ENCODE assay signal across 21 cellular contexts in the genomic region with DNA sequence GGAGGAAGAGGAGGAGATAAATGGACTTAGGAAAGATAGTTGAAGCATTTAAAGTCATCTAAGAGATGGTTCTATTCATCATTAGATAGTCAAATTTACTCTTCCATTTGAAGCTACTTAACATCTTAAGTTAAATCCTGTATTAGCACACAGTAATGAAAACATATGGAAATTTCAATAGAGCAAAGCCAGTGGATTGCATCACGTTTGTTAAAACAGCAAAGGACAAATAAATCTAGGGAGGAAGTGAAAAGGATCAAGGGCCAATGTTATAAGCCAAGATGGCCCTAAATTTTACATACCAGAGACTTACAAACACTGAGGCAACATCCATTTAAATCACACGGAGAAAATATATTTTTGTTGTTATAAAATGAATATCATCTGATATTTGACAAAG.
DNase-seq lines count a peak whose midpoint lies in the region; ATAC-seq and TF ChIP-seq lines count a peak whose summit lies in the region.
"Had no signal": no experiment of that assay in that cellular context is flagged by ENCODE, and none has a peak within 500 bp of the region (broad histone marks: within the 10 kb centered on the region; RNA-seq: fewer than 3 reads in every experiment).

No MANE protein-coding gene starts in this region.

- no peak overlapping the region for H2AK5ac ChIP-seq in IMR-90 (ENCODE audit: low read depth, low read length)

- no peak overlapping the region for H2BK120ac ChIP-seq in IMR-90 (ENCODE audit: low read depth, low read length)

- no peak for DNase-seq in activated naive CD4-positive, alpha-beta T cell treated with Interleukin-2 at 50 U/mL for 16 hours
- DNase-seq in IMR-90 (no peak), fibroblast of mammary gland (ENCODE audit: low read depth) (peak; percentile 34), RWPE1 (ENCODE audit: low spot score) (no peak)
- DNase-seq: 8988T; Caco-2; CD4-positive, CD25-positive, alpha-beta regulatory T cell; DND-41; GOT3; Kasumi-1; NCI-H1417; NCI-H187; NCI-H446; NCI-H526; PC-3; SHP77 had no signal

- no peak overlapping the region for H4K5ac ChIP-seq in IMR-90 (ENCODE audit: low read depth, low read length)

- peaks cover 4% of the 10 kb centered on the region for H3K4me1 ChIP-seq in IMR-90 (ENCODE audit: control insufficient read depth, insufficient read depth, low read length)
- H3K4me1 ChIP-seq: Caco-2 had no signal

- no peak overlapping the region; the same call in 1 of the 2 replicates for H3K14ac ChIP-seq in IMR-90 (replicated peaks; ENCODE audit: low read depth, low read length)

- H3K9me3 Mint-ChIP-seq in activated naive CD4-positive, alpha-beta T cell treated with anti-CD3 and anti-CD28 coated beads, Interleukin-2, amount 50 U/mL, for 24 hours, result no peaks in the 10 kb centered on the region

- in situ Hi-C loops in IMR-90 (cut with MboI; ENCODE audit: low sequenced_read_pairs), result no loop called here

- no CpG with 5 or more reads among the region's 2 CpGs for WGBS in IMR-90 (ENCODE audit: extremely low coverage in 2 of 2, insufficient read length in 1 of 2), 2 experiments

- peak overlapping the region; percentile 42 for H3K27ac Mint-ChIP-seq in activated naive CD4-positive, alpha-beta T cell treated with anti-CD3 and anti-CD28 coated beads, Interleukin-2, amount 50 U/mL, for 24 hours

- dilution Hi-C loops in IMR-90 (cut with HindIII; ENCODE audit: low sequenced_read_pairs, unreplicated experiment), result no loop called here

- no peak overlapping the region; a peak in 1 of 4 replicates for H4K8ac ChIP-seq in IMR-90 (ENCODE audit: low read depth in 2 of 2, low read length in 2 of 2)

- H3K4me1 Mint-ChIP-seq in activated naive CD4-positive, alpha-beta T cell treated with anti-CD3 and anti-CD28 coated beads, Interleukin-2, amount 50 U/mL, for 24 hours, result peaks cover 58% of the 10 kb centered on the region

- H3K9ac ChIP-seq in IMR-90 (ENCODE audit: low read depth, low read length), result no peak overlapping the region

- no peak overlapping the region for H2BK15ac ChIP-seq in IMR-90 (ENCODE audit: low read depth, low read length)

- no peaks in the 10 kb centered on the region for H3K9me3 ChIP-seq in IMR-90 (ENCODE audit: control insufficient read depth, insufficient read depth, low read length)
- H3K9me3 ChIP-seq: Caco-2 had no signal

- no peaks in the 10 kb centered on the region for H3K79me1 ChIP-seq in IMR-90 (ENCODE audit: low read depth in 1 of 2, low read length in 2 of 2)

- H3K56ac ChIP-seq in IMR-90 (ENCODE audit: extremely low read depth, insufficient read depth, low read length), result no peak overlapping the region

- POLR2A ChIA-PET in IMR-90 (lab: Charles Lee; ENCODE audit: unreplicated experiment), result no interaction called here
- POLR2A ChIA-PET in RWPE1 (lab: Yijun Ruan, JAX; ENCODE audit: low non-redundant PET), result no interaction called here

- no peak overlapping the region for H3K4me3 Mint-ChIP-seq in activated naive CD4-positive, alpha-beta T cell treated with anti-CD3 and anti-CD28 coated beads, Interleukin-2, amount 50 U/mL, for 24 hours
- H3K4me3 Mint-ChIP-seq: CD4-positive, CD25-positive, alpha-beta regulatory T cell had no signal

- H3K27me3 ChIP-seq in IMR-90 (ENCODE audit: control insufficient read depth, insufficient read depth, low read length), result no peaks in the 10 kb centered on the region

- CTCF ChIA-PET in IMR-90 (lab: Yijun Ruan, JAX) (no interaction called here), RWPE1 (lab: Yijun Ruan, JAX) (interaction anchor here (0.7 kb wide), 1 partner anchor 169 kb away, joined by 4 read pairs; no protein-coding TSS in a partner anchor)

- H3K9me1 ChIP-seq in IMR-90 (ENCODE audit: insufficient read depth, low read length), result peaks cover 3% of the 10 kb centered on the region

- H3K18ac ChIP-seq in IMR-90 (ENCODE audit: low read depth, low read length), result no peak overlapping the region

- no peak overlapping the region for H2BK20ac ChIP-seq in IMR-90 (ENCODE audit: low read depth, low read length)

- peaks cover 34% of the 10 kb centered on the region for H3K36me3 Mint-ChIP-seq in activated naive CD4-positive, alpha-beta T cell treated with anti-CD3 and anti-CD28 coated beads, Interleukin-2, amount 50 U/mL, for 24 hours

- no peak overlapping the region for H3K4me2 ChIP-seq in IMR-90 (ENCODE audit: low read depth, low read length)

- H2AFZ ChIP-seq in IMR-90 (replicated peaks; ENCODE audit: low read length, poor library complexity), result no peak overlapping the region

- ATAC-seq in IMR-90 (ENCODE audit: low read depth) (no peak; the same call in 1 of the 2 replicates), GM18868 (IDR thresholded peaks at IDR 0.05; ENCODE audit: unreplicated experiment) (no peak), HG02678 (IDR thresholded peaks at IDR 0.05; ENCODE audit: unreplicated experiment) (no peak)
- ATAC-seq: HCT116, PC-3 had no signal

- H3K23ac ChIP-seq in IMR-90 (ENCODE audit: low read depth, low read length), result no peak overlapping the region

- H2BK5ac ChIP-seq in IMR-90 (ENCODE audit: low read depth, low read length, poor library complexity, severe bottlenecking), result no peak overlapping the region

- H3K27ac ChIP-seq in IMR-90 (ENCODE audit: insufficient read depth, low read length) (no peak overlapping the region), RWPE1 (no peak overlapping the region)

- H3K4me3 ChIP-seq in IMR-90 (ENCODE audit: insufficient read depth, low read depth, low read length) (no peak overlapping the region), fibroblast of mammary gland (ENCODE audit: control insufficient read depth, low read depth, low read length) (no peak overlapping the region)
- H3K4me3 ChIP-seq: GM12878 had no signal

- H3K36me3 ChIP-seq in IMR-90 (ENCODE audit: control insufficient read depth, insufficient read depth, low read length), result no peaks in the 10 kb centered on the region

- no peaks in the 10 kb centered on the region for H4K20me1 ChIP-seq in IMR-90 (ENCODE audit: insufficient read depth, low read length)

- no peak overlapping the region for H3K4ac ChIP-seq in IMR-90 (ENCODE audit: low read depth, low read length)

- intact Hi-C loops in IMR-90 (cut with micrococcal nuclease), result no loop called here

- no TSS peak for BruUV-seq in IMR-90 (replicated peaks; lab: Mats Ljungman, UMichigan)

- no peak for TF ChIP-seq POLR2A in IMR-90 (IDR thresholded peaks at IDR 0.05; ENCODE audit: low read depth, low read length)

- no peak overlapping the region for H2AK9ac ChIP-seq in IMR-90 (replicated peaks; ENCODE audit: low read depth, low read length, poor library complexity)

- H3K27me3 Mint-ChIP-seq in activated naive CD4-positive, alpha-beta T cell treated with anti-CD3 and anti-CD28 coated beads, Interleukin-2, amount 50 U/mL, for 24 hours, result no peaks in the 10 kb centered on the region
- H3K27me3 Mint-ChIP-seq: CD4-positive, CD25-positive, alpha-beta regulatory T cell had no signal

- no peak overlapping the region for H4K91ac ChIP-seq in IMR-90 (ENCODE audit: insufficient read depth, low read depth, low read length)

- TF ChIP-seq CTCF in IMR-90 (conservative IDR thresholded peaks at IDR 0.05; ENCODE audit: low read depth, low read length) (no peak), fibroblast of mammary gland (conservative IDR thresholded peaks at IDR 0.05; ENCODE audit: control insufficient read depth, insufficient read depth, low read depth, low read length) (no peak), RWPE1 (conservative IDR thresholded peaks at IDR 0.05; ENCODE audit: low read depth) (no peak)

- TF ChIP-seq RAD21 in IMR-90 (IDR thresholded peaks at IDR 0.05; ENCODE audit: low read length), result no peak

TF ChIP-seq in IMR-90, 13 proteins besides CTCF, POLR2A, EP300 and RAD21:
- no peak for TF ChIP-seq MAZ (IDR thresholded peaks at IDR 0.05; ENCODE audit: borderline replicate concordance, low read depth, low read length)
- no peak for TF ChIP-seq RFX5 (IDR thresholded peaks at IDR 0.05; ENCODE audit: low read depth, low read length)
- no peak for TF ChIP-seq BHLHE40 (IDR thresholded peaks at IDR 0.05; ENCODE audit: low read depth, low read length)
- TF ChIP-seq MXI1 (IDR thresholded peaks at IDR 0.05; ENCODE audit: borderline replicate concordance, low read depth, low read length), result no peak
- TF ChIP-seq CEBPB (IDR thresholded peaks at IDR 0.05; ENCODE audit: low read depth, low read length), result peak; percentile 50
- no peak for TF ChIP-seq CHD1 (IDR thresholded peaks at IDR 0.05; ENCODE audit: low read depth, low read length)
TF ChIP-seq in IMR-90: peak in this region for 1.
